1 cellular context compared by ENCODE assay signal in the genomic region with DNA sequence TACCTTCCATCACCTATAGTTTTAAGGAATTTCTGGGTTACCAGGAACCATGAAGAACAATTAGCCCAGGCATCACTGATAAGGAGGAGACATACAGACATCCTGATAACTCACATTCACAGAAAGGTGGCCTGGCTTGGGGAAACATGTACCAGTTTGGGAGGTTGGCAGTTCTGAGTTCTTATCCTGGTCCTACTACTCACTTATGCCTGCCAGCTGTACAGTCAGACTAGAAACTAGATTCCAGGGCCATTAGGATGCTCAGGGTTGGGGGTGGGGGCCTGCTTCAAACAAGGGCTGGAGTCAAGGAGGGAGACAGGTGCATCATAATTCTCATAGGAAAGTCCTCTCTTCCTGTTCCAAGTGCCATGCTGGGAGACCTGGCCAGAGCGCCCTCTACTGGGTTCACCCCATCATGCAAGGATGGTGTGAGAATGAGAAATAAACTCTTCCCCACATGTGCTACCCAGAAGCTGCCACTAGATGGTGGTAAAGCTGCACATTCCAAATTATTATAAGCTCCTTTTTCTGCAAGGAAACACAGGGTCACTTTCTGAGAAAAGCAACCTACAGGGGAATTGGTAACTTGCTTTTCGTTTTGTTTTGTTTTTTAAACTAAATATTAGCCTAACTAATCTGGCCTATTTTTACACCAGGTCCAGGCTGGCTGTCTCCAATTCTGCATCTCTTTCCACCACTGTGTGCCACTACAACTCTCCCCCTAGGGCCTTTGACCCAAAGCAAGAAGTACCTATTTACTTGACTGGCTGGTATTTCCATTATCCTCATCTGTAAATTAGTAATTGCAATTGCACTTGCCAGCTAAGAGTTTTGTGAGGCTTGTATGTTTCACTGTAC.
A peak's percentile ranks its signal among the peaks of the same experiment; 100 is the strongest.
TF ChIP-seq lines count a peak whose summit lies in the region.

No MANE protein-coding gene starts in this region.

TF ChIP-seq in endothelial cell of umbilical vein, 7 proteins besides CTCF, POLR2A, EP300 and RAD21:
- TF ChIP-seq, protein P1, sequence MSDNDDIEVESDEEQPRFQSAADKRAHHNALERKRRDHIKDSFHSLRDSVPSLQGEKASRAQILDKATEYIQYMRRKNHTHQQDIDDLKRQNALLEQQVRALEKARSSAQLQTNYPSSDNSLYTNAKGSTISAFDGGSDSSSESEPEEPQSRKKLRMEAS (IDR thresholded peaks at IDR 0.05; ENCODE audit: insufficient read depth, insufficient read length) = peak; percentile 46
- no peak for TF ChIP-seq GATA2 (IDR thresholded peaks at IDR 0.05; ENCODE audit: insufficient read depth, insufficient read length, low read depth, low read length)
